ENCODE assay signal across 19 cellular contexts in the genomic region with DNA sequence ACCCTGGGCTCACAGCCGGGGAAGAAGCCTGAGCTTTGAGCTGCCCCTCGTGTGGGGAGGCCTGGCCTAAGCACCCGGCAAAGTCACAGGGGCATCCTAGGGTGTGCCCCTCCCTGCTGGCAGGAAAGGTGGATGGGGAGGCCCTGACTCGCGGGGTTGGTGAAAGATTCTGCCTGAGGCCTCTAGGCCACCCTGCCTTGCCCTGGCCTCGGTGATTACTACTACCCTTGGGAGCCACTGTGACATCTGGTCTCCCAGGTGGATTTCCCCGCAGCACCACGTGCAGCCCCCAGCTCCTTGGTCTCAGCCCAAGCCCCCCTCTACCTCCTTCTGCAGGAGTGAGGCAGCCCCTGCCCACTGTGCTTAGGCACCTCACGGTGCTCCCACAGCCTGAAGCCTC. TPM values are rescaled to one million over a fixed set of nuclear protein-coding genes. Genes with fewer than 3 reads are reported as not detected.
"Had no signal": no experiment of that assay in that cellular context is flagged by ENCODE, and none has a peak within 500 bp of the region (broad histone marks: within the 10 kb centered on the region; RNA-seq: fewer than 3 reads in every experiment).

No MANE protein-coding gene starts in this region.

- ATAC-seq: heart left ventricle; right lobe of liver; stimulated activated memory B cell treated with anti-CD40 and anti-IgM and Interleukin-4, amounts not matched to agents 10 μg/mL and 1 μg/mL and 100 μg/mL, for 72 hours had no signal

- H3K36me3 Mint-ChIP-seq: naive B cell; stimulated activated memory B cell treated with anti-CD40 and anti-IgM and Interleukin-4, amounts not matched to agents 10 μg/mL and 1 μg/mL and 100 μg/mL, for 72 hours had no signal

- H3K27ac ChIP-seq: colonic mucosa, heart left ventricle, parathyroid adenoma, prostate gland, right lobe of liver, suprapubic skin, thyroid gland, upper lobe of left lung, uterus had no signal

- H3K36me3 ChIP-seq: colonic mucosa, heart left ventricle, prostate gland, right lobe of liver, suprapubic skin, thyroid gland, upper lobe of left lung, uterus had no signal

- H3K4me3 ChIP-seq: colonic mucosa, heart left ventricle, prostate gland, right lobe of liver, suprapubic skin, thyroid gland, upper lobe of left lung, uterus had no signal

- H3K4me1 Mint-ChIP-seq: stimulated activated memory B cell treated with anti-CD40 and anti-IgM and Interleukin-4, amounts not matched to agents 10 μg/mL and 1 μg/mL and 100 μg/mL, for 72 hours had no signal

- H3K27ac Mint-ChIP-seq: nephron; stimulated activated memory B cell treated with anti-CD40 and anti-IgM and Interleukin-4, amounts not matched to agents 10 μg/mL and 1 μg/mL and 100 μg/mL, for 72 hours had no signal

- H3K9me3 ChIP-seq: colonic mucosa, heart left ventricle, prostate gland, right lobe of liver, suprapubic skin, thyroid gland, upper lobe of left lung, uterus had no signal

- H3K9ac ChIP-seq: parathyroid adenoma had no signal

- H3K9me3 Mint-ChIP-seq: naive B cell; nephron; stimulated activated memory B cell treated with anti-CD40 and anti-IgM and Interleukin-4, amounts not matched to agents 10 μg/mL and 1 μg/mL and 100 μg/mL, for 72 hours had no signal

- H3K4me1 ChIP-seq: colonic mucosa, right lobe of liver had no signal

- H3K4me3 Mint-ChIP-seq: naive B cell; nephron; stimulated activated memory B cell treated with anti-CD40 and anti-IgM and Interleukin-4, amounts not matched to agents 10 μg/mL and 1 μg/mL and 100 μg/mL, for 72 hours had no signal

- H3K27me3 ChIP-seq: colonic mucosa, heart left ventricle, right lobe of liver, suprapubic skin, thyroid gland, upper lobe of left lung, uterus had no signal

- H3K27me3 Mint-ChIP-seq: naive B cell; stimulated activated memory B cell treated with anti-CD40 and anti-IgM and Interleukin-4, amounts not matched to agents 10 μg/mL and 1 μg/mL and 100 μg/mL, for 72 hours had no signal

- DNase-seq: colonic mucosa; dermis blood vessel endothelial cell; effector CD4-positive, alpha-beta T cell; foreskin melanocyte; heart left ventricle; hippocampal formation; mesendoderm; naive B cell; right lobe of liver; stimulated activated CD4-positive, alpha-beta T cell treated with anti-CD3 and anti-CD28 coated beads, Interleukin-4, amount 100 ng/mL, for 1 hour; thyroid gland; uterus had no signal

RNA-seq across cellular contexts. Expression of a gene that starts 47.5 kb away (rescaled TPM):
- polyA plus RNA-seq: heart left ventricle, liver had no signal
